Comparison of ENCODE assay signal across 1 cellular context in the genomic region with DNA sequence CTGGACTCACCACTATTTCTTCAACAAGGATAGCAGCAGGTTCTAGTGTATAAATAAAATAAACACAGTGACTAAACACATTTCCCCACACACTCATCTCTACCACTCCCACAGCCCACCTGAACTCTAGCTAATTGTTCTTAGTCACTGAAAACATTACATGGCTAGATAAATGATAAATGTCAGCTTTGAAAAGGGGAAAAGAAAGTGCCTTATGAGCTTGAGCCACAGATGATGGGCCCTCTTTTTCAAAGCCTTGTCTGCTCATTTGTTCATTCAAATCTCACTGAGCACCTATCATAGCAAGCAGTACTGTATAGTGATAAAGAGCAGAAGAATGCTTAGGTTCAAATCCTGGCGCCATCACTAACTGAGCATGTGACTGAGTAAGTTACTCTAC.
A peak's percentile ranks its signal among the peaks of the same experiment; 100 is the strongest.
TF ChIP-seq lines count a peak whose summit lies in the region.

No MANE protein-coding gene starts in this region.

TF ChIP-seq in GM12878, 131 proteins besides CTCF, POLR2A, EP300 and RAD21 (continued from another document):
- TF ChIP-seq SPI1 (IDR thresholded peaks at IDR 0.05; ENCODE audit: borderline replicate concordance, insufficient read depth, low read depth, low read length) (peak; percentile 37; the same call in 1 of the 2 replicates), RUNX3 (IDR thresholded peaks at IDR 0.05; ENCODE audit: low read length) (peak; percentile 22; the same call in 1 of the 2 replicates), KLF5 (IDR thresholded peaks at IDR 0.05; ENCODE audit: partially characterized antibody) (no peak), BCL11A (IDR thresholded peaks at IDR 0.05; ENCODE audit: low read depth, low read length) (peak; percentile 48; the same call in 1 of the 2 replicates), BHLHE40 (IDR thresholded peaks at IDR 0.05; ENCODE audit: borderline replicate concordance in 1 of 2, low read depth in 2 of 2, low read length in 1 of 2) (no peak), PKNOX1 (IDR thresholded peaks at IDR 0.05) (peak; percentile 18; the same call in 1 of the 2 replicates), PML (IDR thresholded peaks at IDR 0.05; ENCODE audit: low read length) (no peak)
